Comparison of ENCODE assay signal across 28 cellular contexts in the genomic region with DNA sequence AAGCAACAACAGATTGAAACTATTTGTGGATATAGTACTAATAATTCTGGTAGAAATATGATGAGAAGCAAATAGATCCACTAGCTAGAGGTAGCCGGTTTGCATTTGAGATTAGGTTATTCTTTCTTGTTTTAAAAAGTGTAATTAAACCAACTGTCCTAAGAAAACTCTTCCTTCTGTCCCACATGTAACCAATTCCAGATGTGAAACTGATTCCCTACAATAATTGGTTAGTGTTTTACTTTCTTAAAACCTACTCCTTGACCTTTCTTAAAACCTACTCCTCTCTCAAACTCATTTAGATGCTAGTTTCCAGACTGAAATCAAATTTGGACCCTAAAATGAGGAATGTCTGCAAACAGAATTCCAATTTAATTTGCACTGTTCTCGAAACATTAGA.
"Had no signal": no experiment of that assay in that cellular context is flagged by ENCODE, and none has a peak within 500 bp of the region (broad histone marks: within the 10 kb centered on the region; RNA-seq: fewer than 3 reads in every experiment).

No MANE protein-coding gene starts in this region.

- H3K4me3 ChIP-seq: ascending aorta, breast epithelium, cardiac muscle cell, colonic mucosa had no signal

- H3K4me1 Mint-ChIP-seq: activated CD4-positive, alpha-beta T cell treated with anti-CD3 and anti-CD28 coated beads, Interleukin-2, amount 10 ng/mL, durations not matched to agents 24 days and 14 days; activated CD8-positive, alpha-beta memory T cell treated with anti-CD3 and anti-CD28 coated beads, Interleukin-2, amount 10 ng/mL, durations not matched to agents 7 days and 5 days; activated naive CD4-positive, alpha-beta T cell treated with anti-CD3 and anti-CD28 coated beads, Interleukin-2, amount 50 U/mL, for 24 hours; activated naive CD8-positive, alpha-beta T cell treated with anti-CD3 and anti-CD28 coated beads for 36 hours; activated naive CD8-positive, alpha-beta T cell treated with anti-CD3 and anti-CD28 coated beads, Interleukin-2, amount 50 U/mL, for 24 hours; brain had no signal

- H3K9me3 ChIP-seq: ascending aorta, breast epithelium, colonic mucosa had no signal

- H3K36me3 ChIP-seq: ascending aorta, breast epithelium, cardiac muscle cell, colonic mucosa had no signal

- H3K27ac ChIP-seq: ascending aorta, breast epithelium, cardiac muscle cell, colonic mucosa had no signal

- FAIRE-seq: frontal cortex had no signal

- H3K4me3 Mint-ChIP-seq: activated CD4-positive, alpha-beta memory T cell treated with anti-CD3 and anti-CD28 coated beads for 36 hours; activated CD4-positive, alpha-beta T cell treated with anti-CD3 and anti-CD28 coated beads for 36 hours; activated CD4-positive, alpha-beta T cell treated with anti-CD3 and anti-CD28 coated beads, Interleukin-2, amount 10 ng/mL, durations not matched to agents 24 days and 14 days; activated CD8-positive, alpha-beta memory T cell treated with anti-CD3 and anti-CD28 coated beads, Interleukin-2, amount 10 ng/mL, durations not matched to agents 7 days and 5 days; activated CD8-positive, alpha-beta T cell treated with anti-CD3 and anti-CD28 coated beads, Interleukin-2, amount 10 ng/mL, durations not matched to agents 7 days and 5 days; activated naive CD4-positive, alpha-beta T cell treated with anti-CD3 and anti-CD28 coated beads for 36 hours; activated naive CD4-positive, alpha-beta T cell treated with anti-CD3 and anti-CD28 coated beads, Interleukin-2, amount 50 U/mL, for 24 hours; activated naive CD8-positive, alpha-beta T cell treated with anti-CD3 and anti-CD28 coated beads for 36 hours; activated naive CD8-positive, alpha-beta T cell treated with anti-CD3 and anti-CD28 coated beads, Interleukin-2, amount 50 U/mL, for 24 hours; activated T-helper 1 cell treated with anti-CD3 and anti-CD28 coated beads, Interleukin-12 subunit alpha, Interleukin-12 subunit beta, Interleukin-2, Interleukin-4 antibody, amounts not matched to agents 30 ng/mL and 10 ng/mL and 1 ng/mL, durations not matched to agents 14 hours and 24 hours and 36 hours; brain had no signal

- H3K27me3 Mint-ChIP-seq: activated CD4-positive, alpha-beta memory T cell treated with anti-CD3 and anti-CD28 coated beads for 36 hours; activated CD4-positive, alpha-beta T cell treated with anti-CD3 and anti-CD28 coated beads for 36 hours; activated CD8-positive, alpha-beta memory T cell treated with anti-CD3 and anti-CD28 coated beads, Interleukin-2, amount 10 ng/mL, durations not matched to agents 7 days and 5 days; activated naive CD4-positive, alpha-beta T cell treated with anti-CD3 and anti-CD28 coated beads, Interleukin-2, amount 50 U/mL, for 24 hours; activated naive CD8-positive, alpha-beta T cell treated with anti-CD3 and anti-CD28 coated beads for 36 hours; activated naive CD8-positive, alpha-beta T cell treated with anti-CD3 and anti-CD28 coated beads, Interleukin-2, amount 50 U/mL, for 24 hours; brain had no signal

- H3K9me3 Mint-ChIP-seq: activated naive CD4-positive, alpha-beta T cell treated with anti-CD3 and anti-CD28 coated beads for 36 hours; activated naive CD4-positive, alpha-beta T cell treated with anti-CD3 and anti-CD28 coated beads, Interleukin-2, amount 50 U/mL, for 24 hours; activated naive CD8-positive, alpha-beta T cell treated with anti-CD3 and anti-CD28 coated beads for 36 hours; activated T-helper 1 cell treated with anti-CD3 and anti-CD28 coated beads, Interleukin-12 subunit alpha, Interleukin-12 subunit beta, Interleukin-2, Interleukin-4 antibody, amounts not matched to agents 30 ng/mL and 10 ng/mL and 1 ng/mL, durations not matched to agents 14 hours and 24 hours and 36 hours; activated T-helper 2 cell treated with anti-CD3 and anti-CD28 coated beads, Interferon-gamma antibody, Interleukin-2, Interleukin-4, amounts not matched to agents 10 μg/mL and 5 μg/mL and 100 μg/mL, durations not matched to agents 14 hours and 24 hours and 36 hours had no signal

- H3K36me3 Mint-ChIP-seq: activated CD4-positive, alpha-beta memory T cell treated with anti-CD3 and anti-CD28 coated beads for 36 hours; activated CD8-positive, alpha-beta memory T cell treated with anti-CD3 and anti-CD28 coated beads, Interleukin-2, amount 10 ng/mL, durations not matched to agents 7 days and 5 days; activated naive CD4-positive, alpha-beta T cell treated with anti-CD3 and anti-CD28 coated beads, Interleukin-2, amount 50 U/mL, for 24 hours; brain had no signal

- H3K27ac Mint-ChIP-seq: activated CD4-positive, alpha-beta memory T cell treated with anti-CD3 and anti-CD28 coated beads for 36 hours; activated CD4-positive, alpha-beta T cell treated with anti-CD3 and anti-CD28 coated beads for 36 hours; activated CD4-positive, alpha-beta T cell treated with anti-CD3 and anti-CD28 coated beads, Interleukin-2, amount 10 ng/mL, durations not matched to agents 24 days and 14 days; activated CD8-positive, alpha-beta memory T cell treated with anti-CD3 and anti-CD28 coated beads, Interleukin-2, amount 10 ng/mL, durations not matched to agents 7 days and 5 days; activated CD8-positive, alpha-beta T cell treated with anti-CD3 and anti-CD28 coated beads, Interleukin-2, amount 10 ng/mL, durations not matched to agents 7 days and 5 days; activated naive CD4-positive, alpha-beta T cell treated with anti-CD3 and anti-CD28 coated beads for 36 hours; activated naive CD4-positive, alpha-beta T cell treated with anti-CD3 and anti-CD28 coated beads, Interleukin-2, amount 50 U/mL, for 24 hours; activated naive CD8-positive, alpha-beta T cell treated with anti-CD3 and anti-CD28 coated beads for 36 hours; activated naive CD8-positive, alpha-beta T cell treated with anti-CD3 and anti-CD28 coated beads, Interleukin-2, amount 50 U/mL, for 24 hours; activated T-helper 1 cell treated with anti-CD3 and anti-CD28 coated beads, Interleukin-12 subunit alpha, Interleukin-12 subunit beta, Interleukin-2, Interleukin-4 antibody, amounts not matched to agents 30 ng/mL and 10 ng/mL and 1 ng/mL, durations not matched to agents 14 hours and 24 hours and 36 hours; activated T-helper 2 cell treated with anti-CD3 and anti-CD28 coated beads, Interferon-gamma antibody, Interleukin-2, Interleukin-4, amounts not matched to agents 10 μg/mL and 5 μg/mL and 100 μg/mL, durations not matched to agents 14 hours and 24 hours and 36 hours; brain had no signal

- DNase-seq: activated CD4-positive, alpha-beta memory T cell treated with anti-CD3 and anti-CD28 coated beads for 36 hours; activated CD4-positive, alpha-beta T cell treated with anti-CD3 and anti-CD28 coated beads for 36 hours; activated CD4-positive, alpha-beta T cell treated with anti-CD3 and anti-CD28 coated beads, Interleukin-2, amount 10 ng/mL, durations not matched to agents 24 days and 14 days; activated CD4-positive, CD25-positive, alpha-beta regulatory T cell; activated CD4-positive, CD25-positive, alpha-beta regulatory T cell treated with anti-CD3 and anti-CD28 coated beads, Interleukin-2, amount 50 U/mL, for 72 hours; activated CD8-positive, alpha-beta memory T cell treated with anti-CD3 and anti-CD28 coated beads, Interleukin-2, amount 10 ng/mL, durations not matched to agents 7 days and 5 days; activated CD8-positive, alpha-beta memory T cell treated with anti-CD3 and anti-CD28 coated beads, Interleukin-2, amount 50 U/mL, for 4 hours; activated CD8-positive, alpha-beta T cell treated with anti-CD3 and anti-CD28 coated beads, Interleukin-2, amount 10 ng/mL, durations not matched to agents 7 days and 5 days; activated effector memory CD4-positive, alpha-beta T cell treated with anti-CD3 and anti-CD28 coated beads, Interleukin-2, amount 50 U/mL, for 16 hours; activated naive CD4-positive, alpha-beta T cell treated with anti-CD3 and anti-CD28 coated beads for 36 hours; activated naive CD8-positive, alpha-beta T cell treated with anti-CD3 and anti-CD28 coated beads for 36 hours; activated naive CD8-positive, alpha-beta T cell treated with anti-CD3 and anti-CD28 coated beads, Interleukin-2, amount 50 U/mL, for 24 hours; activated T-cell treated with anti-CD3 and anti-CD28 coated beads, Interleukin-2, amount 50 U/mL, for 1 hour; activated T-cell treated with anti-CD3 and anti-CD28 coated beads, Interleukin-2, amount 50 U/mL, for 48 hours; central memory CD4-positive, alpha-beta T cell; cerebellar nuclear complex; colonic mucosa; effector CD8-positive, alpha-beta T cell; head of caudate nucleus; T-helper 2 cell had no signal

- H3K27me3 ChIP-seq: ascending aorta, breast epithelium, cardiac muscle cell, colonic mucosa had no signal

- H3K4me1 ChIP-seq: breast epithelium, colonic mucosa had no signal
